ENCODE assay signal across 9 cellular contexts in genomic region chr11:47399860-47400812, GRCh38. TPM values are rescaled to one million over a fixed set of nuclear protein-coding genes. Genes with fewer than 3 reads are reported as not detected.
DNase-seq lines count a peak whose midpoint lies in the region; ATAC-seq and TF ChIP-seq lines count a peak whose summit lies in the region.
"Had no signal": no experiment of that assay in that cellular context is flagged by ENCODE, and none has a peak within 500 bp of the region (broad histone marks: within the 10 kb centered on the region; RNA-seq: fewer than 3 reads in every experiment).

No MANE protein-coding gene starts in this region.

- H3K4me3 ChIP-seq in DND-41 (ENCODE audit: low read depth in 1 of 2, low read length in 2 of 2) (peak overlapping the region; percentile 11 to 66; a peak in 3 of 4 replicates), gastroesophageal sphincter (peak overlapping the region; percentile 63 to 66), rectal smooth muscle tissue (ENCODE audit: low read length) (peak overlapping the region; percentile 84)

- H3K4me2 ChIP-seq in DND-41 (ENCODE audit: insufficient read depth, low read length) = peak overlapping the region; percentile 95

- H3K4me1 ChIP-seq in DND-41 (ENCODE audit: insufficient read depth, low read length) (peaks cover 19% of the 10 kb centered on the region), gastroesophageal sphincter (peaks cover 0 to 28% (median 0%) of the 10 kb centered on the region in 3 donors), rectal smooth muscle tissue (ENCODE audit: control insufficient read depth, insufficient read depth, low read length) (peaks cover 7% of the 10 kb centered on the region)

- TF ChIP-seq CTCF in DND-41 (IDR thresholded peaks at IDR 0.05; ENCODE audit: borderline replicate concordance, extremely low read depth, low read length, poor library complexity, severe bottlenecking) (no peak), gastroesophageal sphincter (IDR thresholded peaks at IDR 0.05) (no peak)

- ATAC-seq in DND-41 (ENCODE audit: insufficient read depth, low read depth) (peak; percentile 80), GM19438 (IDR thresholded peaks at IDR 0.05; ENCODE audit: low read depth, unreplicated experiment) (peak; percentile 50), HG03521 (IDR thresholded peaks at IDR 0.05; ENCODE audit: unreplicated experiment) (peak; percentile 37), gastroesophageal sphincter (peak; percentile 73)

- H4K20me1 ChIP-seq in DND-41 (ENCODE audit: insufficient read depth, low read length) = no peaks in the 10 kb centered on the region

- no peak for TF ChIP-seq POLR2A in gastroesophageal sphincter (IDR thresholded peaks at IDR 0.05)

- WGBS in gastroesophageal sphincter (ENCODE audit: low coverage in 1 of 2), 2 donors = 0 to 6% methylated on average over 2 to 4 of the region's 47 CpGs

- no peaks in the 10 kb centered on the region for H3K27me3 ChIP-seq in DND-41 (ENCODE audit: insufficient read depth, low read length, poor library complexity)
- no peaks in the 10 kb centered on the region for H3K27me3 ChIP-seq in gastroesophageal sphincter
- no peaks in the 10 kb centered on the region for H3K27me3 ChIP-seq in rectal smooth muscle tissue (ENCODE audit: control insufficient read depth, insufficient read depth, low read length)

- H3K9ac ChIP-seq in DND-41 (ENCODE audit: low read depth, low read length) = peak overlapping the region; percentile 56
- peak overlapping the region; percentile 62 for H3K9ac ChIP-seq in rectal smooth muscle tissue (ENCODE audit: low read length)

- DNase-seq in DND-41 (peak; percentile 49), NCI-H1436 treated with DMSO at 0.1 percent for 48 hours (lab: John Stamatoyannopoulos, UW) (no peak), NCI-H2227 (lab: John Stamatoyannopoulos, UW; ENCODE audit: unreplicated experiment) (no peak)
- DNase-seq in activated T-cell treated with anti-CD3 and anti-CD28 coated beads, Interleukin-2, amount 50 U/mL, for 48 hours = peak; percentile 42 to 50

- H3K36me3 ChIP-seq in DND-41 (ENCODE audit: insufficient read depth, low read length) (no peaks in the 10 kb centered on the region), gastroesophageal sphincter (no peaks in the 10 kb centered on the region), rectal smooth muscle tissue (ENCODE audit: control insufficient read depth, insufficient read depth, low read length) (no peaks in the 10 kb centered on the region)

- H3K9me3 ChIP-seq in DND-41 (ENCODE audit: insufficient read depth, low read length, severe bottlenecking) (no peaks in the 10 kb centered on the region), gastroesophageal sphincter (no peaks in the 10 kb centered on the region)

- no peak for TF ChIP-seq EP300 in gastroesophageal sphincter (IDR thresholded peaks at IDR 0.05)

- no peaks in the 10 kb centered on the region for H3K79me2 ChIP-seq in DND-41 (ENCODE audit: insufficient read depth, low read length)

- H3K27ac ChIP-seq in DND-41 (ENCODE audit: low read length) (no peak overlapping the region; the same call in 1 of the 2 replicates), gastroesophageal sphincter (peak overlapping the region; percentile 5 to 78 (median 73)), rectal smooth muscle tissue (ENCODE audit: low read depth, low read length) (peak overlapping the region; percentile 75)

- peak overlapping the region; percentile 93 for H2AFZ ChIP-seq in DND-41 (ENCODE audit: low read depth, low read length)

RNA-seq across cellular contexts. Expression of gene SLC39A13, which starts 8.3 kb away (rescaled TPM):
- total RNA-seq in gastroesophageal sphincter = 100 to 1,000 TPM in 1 of 4 donors, 10 to 100 TPM in 3; 68.8 to 218 (median 78.9) TPM

RNA-seq across cellular contexts. Expression of gene SPI1, which starts 21.8 kb away (rescaled TPM):
- 10 to 100 TPM in 3 of 4 donors, 1 to 10 TPM in 1; 4.2 to 32.4 (median 14.7) TPM for total RNA-seq in gastroesophageal sphincter

RNA-seq across cellular contexts. Expression of gene PSMC3, which starts 26.1 kb away (rescaled TPM):
- 100 to 1,000 TPM; 169 to 194 (median 179) TPM for total RNA-seq in gastroesophageal sphincter

RNA-seq across cellular contexts. Expression of gene MYBPC3, which starts 47.6 kb away (rescaled TPM):
- total RNA-seq in gastroesophageal sphincter = under 1 TPM in 2 of 4 donors, not detected in 2; 0.12 to 0.13 TPM

RNA-seq across cellular contexts. Expression of gene RAPSN, which starts 48.8 kb away (rescaled TPM):
- total RNA-seq in gastroesophageal sphincter = under 1 TPM in 2 of 4 donors, not detected in 2; 0.23 to 0.27 TPM
- total RNA-seq: subcutaneous adipose tissue had no signal

Comparison
In these comparisons a context has a peak if more than half of its experiments do, and no peak if none do; other contexts are left out.
1. DNase-seq: peak in DND-41 (single experiment) and activated T-cell treated with anti-CD3 and anti-CD28 coated beads, Interleukin-2, amount 50 U/mL, for 48 hours (2 of 2); none in NCI-H1436 treated with DMSO at 0.1 percent for 48 hours (single experiment) and NCI-H2227 (single experiment).
2. Peak in every context shown above with its lines, with median percentiles within 50 percentile points of each other: ATAC-seq and H3K4me3 ChIP-seq.